ENCODE assay signal across 12 cellular contexts in genomic region chr5:159240301-159240870, GRCh38. TPM values are rescaled to one million over a fixed set of nuclear protein-coding genes. Genes with fewer than 3 reads are reported as not detected.
DNase-seq lines count a peak whose midpoint lies in the region; ATAC-seq and TF ChIP-seq lines count a peak whose summit lies in the region.
"Had no signal": no experiment of that assay in that cellular context is flagged by ENCODE, and none has a peak within 500 bp of the region (broad histone marks: within the 10 kb centered on the region; RNA-seq: fewer than 3 reads in every experiment).

No MANE protein-coding gene starts in this region.

- H2AFZ ChIP-seq in IMR-90 (replicated peaks; ENCODE audit: low read length, poor library complexity) (no peak overlapping the region), mesenchymal stem cell (ENCODE audit: low read depth, low read length) (no peak overlapping the region)

- H3K4me3 Mint-ChIP-seq in activated T-cell treated with anti-CD3 and anti-CD28 coated beads, Interleukin-2, amount 50 U/mL, for 4 hours = peak overlapping the region; percentile 11
- H3K4me3 Mint-ChIP-seq in T-helper 17 cell = no peak overlapping the region
- H3K4me3 Mint-ChIP-seq: activated B cell treated with CpG ODN at 0.5 μM for 24 hours had no signal

- H2BK120ac ChIP-seq in IMR-90 (ENCODE audit: low read depth, low read length) (no peak overlapping the region), mesenchymal stem cell (ENCODE audit: low read depth, low read length) (no peak overlapping the region)

- H3K23ac ChIP-seq in IMR-90 (ENCODE audit: low read depth, low read length) (peak overlapping the region; percentile 14; the same call in 1 of the 2 replicates), mesenchymal stem cell (ENCODE audit: low read length in 2 of 2) (no peak overlapping the region)

- H2AK9ac ChIP-seq in IMR-90 (replicated peaks; ENCODE audit: low read depth, low read length, poor library complexity) = no peak overlapping the region

- no peak overlapping the region for H2AK5ac ChIP-seq in IMR-90 (ENCODE audit: low read depth, low read length)
- no peak overlapping the region for H2AK5ac ChIP-seq in mesenchymal stem cell (ENCODE audit: low read length, severe bottlenecking)

- dilution Hi-C loops in IMR-90 (cut with HindIII; ENCODE audit: low sequenced_read_pairs, unreplicated experiment) = no loop called here

- no peak overlapping the region for H3K9ac ChIP-seq in IMR-90 (ENCODE audit: low read depth, low read length)
- no peak overlapping the region for H3K9ac ChIP-seq in mesenchymal stem cell (ENCODE audit: low read length)

- no peaks in the 10 kb centered on the region for H4K20me1 ChIP-seq in IMR-90 (ENCODE audit: insufficient read depth, low read length)

- H2BK5ac ChIP-seq in IMR-90 (ENCODE audit: low read depth, low read length, poor library complexity, severe bottlenecking) (no peak overlapping the region), mesenchymal stem cell (ENCODE audit: low read depth, low read length, poor library complexity, severe bottlenecking) (no peak overlapping the region)

- H2BK20ac ChIP-seq in IMR-90 (ENCODE audit: low read depth, low read length) = 0 out of 2 replicates have a peak overlapping the region, but pooled peaks have one; percentile 0

- H3K4me1 Mint-ChIP-seq in activated T-cell treated with anti-CD3 and anti-CD28 coated beads, Interleukin-2, amount 50 U/mL, for 4 hours (ENCODE audit: low read depth) = peaks cover 34% of the 10 kb centered on the region
- H3K4me1 Mint-ChIP-seq in T-helper 17 cell = peaks cover 11% of the 10 kb centered on the region

- DNase-seq in DMS53 treated with DMSO at 0.1 percent for 48 hours (lab: John Stamatoyannopoulos, UW; ENCODE audit: unreplicated experiment) = peak; percentile 55
- DNase-seq in IMR-90 = peak; percentile 42
- DNase-seq in activated T-cell treated with anti-CD3 and anti-CD28 coated beads, Interleukin-2, amount 50 U/mL, for 4 hours = no peak
- peak; percentile 68 for DNase-seq in mesenchymal stem cell
- no peak for DNase-seq in T-helper 17 cell
- DNase-seq in iPS-NIHi7 (ENCODE audit: extremely low spot score) = no peak
- no peak for DNase-seq in NCI-H1048 (lab: John Stamatoyannopoulos, UW)
- DNase-seq: activated B cell treated with CpG ODN at 0.5 μM for 24 hours, colonic mucosa, NCI-H526 treated with DMSO at 0.1 percent for 48 hours, ovary had no signal

- H3K4me1 ChIP-seq in IMR-90 (ENCODE audit: control insufficient read depth, insufficient read depth, low read length) = peaks cover 1% of the 10 kb centered on the region; the same call in 1 of the 2 replicates
- no peaks in the 10 kb centered on the region for H3K4me1 ChIP-seq in mesenchymal stem cell (ENCODE audit: control insufficient read depth, insufficient read depth, low read depth, low read length)
- H3K4me1 ChIP-seq: colonic mucosa had no signal

- no peak overlapping the region for H3K56ac ChIP-seq in IMR-90 (ENCODE audit: extremely low read depth, insufficient read depth, low read length)

- H3K9me3 ChIP-seq in IMR-90 (ENCODE audit: control insufficient read depth, insufficient read depth, low read length) = no peaks in the 10 kb centered on the region
- no peaks in the 10 kb centered on the region for H3K9me3 ChIP-seq in mesenchymal stem cell (ENCODE audit: control insufficient read depth, low read length)
- no peaks in the 10 kb centered on the region for H3K9me3 ChIP-seq in T-helper 17 cell (ENCODE audit: control insufficient read depth, low read length, poor library complexity, severe bottlenecking)
- H3K9me3 ChIP-seq: colonic mucosa, ovary had no signal

- H3K9me3 Mint-ChIP-seq in activated T-cell treated with anti-CD3 and anti-CD28 coated beads, Interleukin-2, amount 50 U/mL, for 4 hours = no peaks in the 10 kb centered on the region
- H3K9me3 Mint-ChIP-seq: activated B cell treated with CpG ODN at 0.5 μM for 24 hours had no signal

- intact Hi-C loops in IMR-90 (cut with micrococcal nuclease) = no loop called here

- no peak overlapping the region for H3K27ac Mint-ChIP-seq in T-helper 17 cell
- H3K27ac Mint-ChIP-seq: activated B cell treated with CpG ODN at 0.5 μM for 24 hours had no signal

- H3K27me3 Mint-ChIP-seq in activated T-cell treated with anti-CD3 and anti-CD28 coated beads, Interleukin-2, amount 50 U/mL, for 4 hours (ENCODE audit: low read depth) = no peaks in the 10 kb centered on the region
- H3K27me3 Mint-ChIP-seq in T-helper 17 cell = peaks cover under 1% of the 10 kb centered on the region
- H3K27me3 Mint-ChIP-seq: activated B cell treated with CpG ODN at 0.5 μM for 24 hours had no signal

- POLR2A ChIA-PET in IMR-90 (lab: Charles Lee; ENCODE audit: unreplicated experiment) = no interaction called here

- H3K79me1 ChIP-seq in IMR-90 (ENCODE audit: low read depth in 1 of 2, low read length in 2 of 2) (no peaks in the 10 kb centered on the region), mesenchymal stem cell (replicated peaks; ENCODE audit: low read length, poor library complexity, severe bottlenecking) (no peaks in the 10 kb centered on the region)

- peak overlapping the region; percentile 47; the same call in 1 of the 2 replicates for H3K4me2 ChIP-seq in IMR-90 (ENCODE audit: low read depth, low read length)
- H3K4me2 ChIP-seq in mesenchymal stem cell (ENCODE audit: low read length, poor library complexity, severe bottlenecking) = no peak overlapping the region

- no peak overlapping the region for H2BK12ac ChIP-seq in mesenchymal stem cell (ENCODE audit: low read length in 2 of 2)

- no peak for ATAC-seq in IMR-90 (ENCODE audit: low read depth)
- ATAC-seq in activated T-cell treated with anti-CD3 and anti-CD28 coated beads, Interleukin-2, amount 50 U/mL, for 4 hours = peak; percentile 84 to 88
- ATAC-seq in T-helper 17 cell = no peak
- ATAC-seq in GM21529 (IDR thresholded peaks at IDR 0.05; ENCODE audit: unreplicated experiment) = no peak

- H3K4ac ChIP-seq in IMR-90 (ENCODE audit: low read depth, low read length) (no peak overlapping the region), mesenchymal stem cell (ENCODE audit: low read depth in 1 of 2, low read length in 2 of 2) (no peak overlapping the region)

- in situ Hi-C loops in IMR-90 (cut with MboI; ENCODE audit: low sequenced_read_pairs) = no loop called here

- TF ChIP-seq CTCF in IMR-90 (conservative IDR thresholded peaks at IDR 0.05; ENCODE audit: low read depth, low read length) = no peak

- no peaks in the 10 kb centered on the region for H3K36me3 Mint-ChIP-seq in activated T-cell treated with anti-CD3 and anti-CD28 coated beads, Interleukin-2, amount 50 U/mL, for 4 hours (ENCODE audit: insufficient read depth)
- H3K36me3 Mint-ChIP-seq in T-helper 17 cell (ENCODE audit: low read depth) = no peaks in the 10 kb centered on the region

- H4K91ac ChIP-seq in IMR-90 (ENCODE audit: insufficient read depth, low read depth, low read length) (no peak overlapping the region), mesenchymal stem cell (ENCODE audit: low read length) (no peak overlapping the region)

- no peak overlapping the region for H4K5ac ChIP-seq in IMR-90 (ENCODE audit: low read depth, low read length)

- TF ChIP-seq POLR2A in IMR-90 (IDR thresholded peaks at IDR 0.05; ENCODE audit: low read depth, low read length) = no peak

- H3K27ac ChIP-seq in IMR-90 (ENCODE audit: insufficient read depth, low read length) = no peak overlapping the region
- no peak overlapping the region for H3K27ac ChIP-seq in mesenchymal stem cell (ENCODE audit: low read length, poor library complexity, severe bottlenecking)
- H3K27ac ChIP-seq: colonic mucosa, ovary had no signal

- no TSS peak for BruUV-seq in IMR-90 (replicated peaks; lab: Mats Ljungman, UMichigan)

- TF ChIP-seq RAD21 in IMR-90 (IDR thresholded peaks at IDR 0.05; ENCODE audit: low read length) = no peak

- H3K4me3 ChIP-seq in IMR-90 (ENCODE audit: insufficient read depth, low read depth, low read length) (no peak overlapping the region), mesenchymal stem cell (ENCODE audit: insufficient read depth in 1 of 2, low read depth in 1 of 2, low read length in 2 of 2) (no peak overlapping the region)
- H3K4me3 ChIP-seq: colonic mucosa, ovary had no signal

- CTCF ChIA-PET in IMR-90 (lab: Yijun Ruan, JAX) = no interaction called here

- H3K36me3 ChIP-seq in IMR-90 (ENCODE audit: control insufficient read depth, insufficient read depth, low read length) = no peaks in the 10 kb centered on the region
- H3K36me3 ChIP-seq in mesenchymal stem cell (ENCODE audit: control insufficient read depth in 1 of 2, insufficient read depth in 2 of 2, low read depth in 1 of 2, low read length in 2 of 2) = no peaks in the 10 kb centered on the region
- H3K36me3 ChIP-seq: colonic mucosa, ovary had no signal

- H3K27me3 ChIP-seq in IMR-90 (ENCODE audit: control insufficient read depth, insufficient read depth, low read length) = no peaks in the 10 kb centered on the region
- no peaks in the 10 kb centered on the region for H3K27me3 ChIP-seq in mesenchymal stem cell (ENCODE audit: control insufficient read depth in 1 of 2, insufficient read depth in 1 of 2, low read length in 2 of 2)
- H3K27me3 ChIP-seq: colonic mucosa, ovary had no signal

- H3K14ac ChIP-seq in IMR-90 (replicated peaks; ENCODE audit: low read depth, low read length) (peak overlapping the region; percentile 2; the same call in 1 of the 2 replicates), mesenchymal stem cell (ENCODE audit: low read length in 2 of 2) (peak overlapping the region in 1 of 2 experiments; percentile 44)

- WGBS in IMR-90 (ENCODE audit: extremely low coverage in 2 of 2, insufficient read length in 1 of 2), 2 experiments = no CpG with 5 or more reads among the region's 4 CpGs
- 89% methylated on average over 3 of the region's 4 CpGs for WGBS in mesenchymal stem cell

- H3K18ac ChIP-seq in IMR-90 (ENCODE audit: low read depth, low read length) (no peak overlapping the region), mesenchymal stem cell (ENCODE audit: low read depth in 1 of 2, low read length in 2 of 2) (no peak overlapping the region)

- H2BK15ac ChIP-seq in IMR-90 (ENCODE audit: low read depth, low read length) (no peak overlapping the region), mesenchymal stem cell (ENCODE audit: low read depth, poor library complexity, severe bottlenecking) (no peak overlapping the region)

- H3K9me1 ChIP-seq in IMR-90 (ENCODE audit: insufficient read depth, low read length) = peaks cover 3% of the 10 kb centered on the region; the same call in 1 of the 2 replicates

- H4K8ac ChIP-seq in IMR-90 (ENCODE audit: low read depth in 2 of 2, low read length in 2 of 2) (no peak overlapping the region), mesenchymal stem cell (ENCODE audit: low read length) (no peak overlapping the region)

RNA-seq across cellular contexts. Expression of gene UBLCP1, which starts 22.7 kb away (rescaled TPM):
- total RNA-seq in IMR-90 (2012; rRNA removed) (11.7 and 23.1 TPM in 2 replicates), T-helper 17 cell (10 to 100 TPM; 19.0 to 20.8 TPM)
- polyA plus RNA-seq in IMR-90 (2012; rRNA removed) = 13.0 and 17.5 TPM in 2 replicates
- 1.4 and 5.3 TPM in 2 replicates for polyA plus RNA-seq in IMR-90 (2012; cell fraction: cytosol; rRNA removed)
- polyA plus RNA-seq in IMR-90 (2012; cell fraction: nucleus; rRNA removed; ENCODE audit: low replicate concordance) = 0.42 and 5.4 TPM in 2 replicates
- 10 to 100 TPM; 39.7 to 43.9 (median 42.7) TPM for total RNA-seq in activated T-cell treated with anti-CD3 and anti-CD28 coated beads, Interleukin-2, amount 50 U/mL, for 4 hours
- polyA plus RNA-seq in mesenchymal stem cell (2013, experiment 1 of 2) = 47.9 TPM
- polyA plus RNA-seq in mesenchymal stem cell (2013, experiment 2 of 2) = 52.3 TPM

RNA-seq across cellular contexts. Expression of gene RNF145, which starts 31.0 kb away (rescaled TPM):
- total RNA-seq in IMR-90 (2012; rRNA removed) = 50.0 and 68.0 TPM in 2 replicates
- polyA plus RNA-seq in IMR-90 (2012; rRNA removed) = 44.9 and 57.0 TPM in 2 replicates
- polyA plus RNA-seq in IMR-90 (2012; cell fraction: cytosol; rRNA removed) = 14.3 and 27.2 TPM in 2 replicates
- 8.4 and 77.6 TPM in 2 replicates for polyA plus RNA-seq in IMR-90 (2012; cell fraction: nucleus; rRNA removed; ENCODE audit: low replicate concordance)
- total RNA-seq in activated T-cell treated with anti-CD3 and anti-CD28 coated beads, Interleukin-2, amount 50 U/mL, for 4 hours = 100 to 1,000 TPM in 2 of 3 donors, 10 to 100 TPM in 1; 95.7 to 109 (median 101) TPM
- polyA plus RNA-seq in mesenchymal stem cell (2013, experiment 1 of 2) = 50.9 TPM
- 50.6 TPM for polyA plus RNA-seq in mesenchymal stem cell (2013, experiment 2 of 2)
- 10 to 100 TPM; 61.1 to 70.5 TPM for total RNA-seq in T-helper 17 cell

Comparison
In these comparisons a context has a peak if more than half of its experiments do, and no peak if none do; other contexts are left out.
1. DNase-seq: peak in DMS53 treated with DMSO at 0.1 percent for 48 hours (single experiment), IMR-90 (single experiment) and mesenchymal stem cell (single experiment); none in activated T-cell treated with anti-CD3 and anti-CD28 coated beads, Interleukin-2, amount 50 U/mL, for 4 hours (single experiment), T-helper 17 cell (0 of 3), iPS-NIHi7 (single experiment) and NCI-H1048 (single experiment).
2. ATAC-seq: peak in activated T-cell treated with anti-CD3 and anti-CD28 coated beads, Interleukin-2, amount 50 U/mL, for 4 hours (2 of 2); none in IMR-90 (single experiment), T-helper 17 cell (single experiment) and GM21529 (single experiment).